In genomic region chr7:56121440-56121839, GRCh38 we compare ENCODE assay signal across 32 cellular contexts. TPM values are rescaled to one million over a fixed set of nuclear protein-coding genes. Genes with fewer than 3 reads are reported as not detected.
"Had no signal": no experiment of that assay in that cellular context is flagged by ENCODE, and none has a peak within 500 bp of the region (broad histone marks: within the 10 kb centered on the region; RNA-seq: fewer than 3 reads in every experiment).

No MANE protein-coding gene starts in this region.

- H3K4me2 ChIP-seq: neural progenitor cell, smooth muscle cell had no signal

- H3K4me1 ChIP-seq: left ventricle myocardium inferior, neural progenitor cell, parathyroid adenoma, psoas muscle, right atrium auricular region, right lobe of liver, tibial nerve, upper lobe of left lung had no signal

- H3K4me3 ChIP-seq: left ventricle myocardium inferior, lung, neural progenitor cell, psoas muscle, right atrium auricular region, right lobe of liver, smooth muscle cell, tibial nerve, upper lobe of left lung had no signal

- H2AFZ ChIP-seq: neural progenitor cell, parathyroid adenoma had no signal

- DNase-seq: hypothalamus; immature natural killer cell; kidney; left ventricle myocardium inferior; mesendoderm; naive B cell; natural killer cell; nephron progenitor cell; occipital lobe; psoas muscle; right lobe of liver; stimulated activated CD4-positive, alpha-beta T cell treated with anti-CD3 and anti-CD28 coated beads, Interleukin-1b, Interleukin-23, amount 100 ng/mL, for 48 hours; stimulated activated CD4-positive, alpha-beta T cell treated with anti-CD3 and anti-CD28 coated beads, Interleukin-2, amount 100 ng/mL, for 48 hours; stimulated activated CD4-positive, alpha-beta T cell treated with anti-CD3 and anti-CD28 coated beads, Interleukin-4, amount 100 ng/mL, for 4 hours; stimulated activated CD8-positive, alpha-beta memory T cell treated with anti-CD3 and anti-CD28 coated beads, Interleukin-4, amount 100 ng/mL, for 48 hours; stimulated activated naive CD4-positive, alpha-beta T cell treated with Interleukin-2 at 50 U/mL for 16 hours; stimulated activated naive CD8-positive, alpha-beta T cell treated with anti-CD3 and anti-CD28 coated beads, Interleukin-15, amount 100 ng/mL, for 72 hours; substantia nigra; upper lobe of left lung had no signal

- H3K27ac ChIP-seq: left ventricle myocardium inferior, neural progenitor cell, neutrophil, parathyroid adenoma, psoas muscle, right atrium auricular region, right lobe of liver, tibial nerve, upper lobe of left lung had no signal

- H3K36me3 ChIP-seq: left ventricle myocardium inferior, neural progenitor cell, neutrophil, right atrium auricular region, right lobe of liver, tibial nerve, upper lobe of left lung had no signal

- H3K9me3 ChIP-seq: left ventricle myocardium inferior, neutrophil, psoas muscle, right atrium auricular region, right lobe of liver, tibial nerve, upper lobe of left lung had no signal

- H3K79me2 ChIP-seq: parathyroid adenoma had no signal

RNA-seq across cellular contexts. Expression of gene NUPR2, which starts 5.2 kb away (rescaled TPM):
- total RNA-seq: left ventricle myocardium inferior, mesothelial cell of epicardium, mononuclear cell, natural killer cell, osteocyte, posterior vena cava, psoas muscle, right atrium auricular region, right lobe of liver, smooth muscle cell, temporal lobe, tibial nerve had no signal
- polyA plus RNA-seq: immature natural killer cell, psoas muscle, smooth muscle cell, urinary bladder had no signal

RNA-seq across cellular contexts. Expression of gene PHKG1, which starts 28.7 kb away (rescaled TPM):
- total RNA-seq: smooth muscle cell had no signal
